1 cellular context compared by ENCODE assay signal in the genomic region with DNA sequence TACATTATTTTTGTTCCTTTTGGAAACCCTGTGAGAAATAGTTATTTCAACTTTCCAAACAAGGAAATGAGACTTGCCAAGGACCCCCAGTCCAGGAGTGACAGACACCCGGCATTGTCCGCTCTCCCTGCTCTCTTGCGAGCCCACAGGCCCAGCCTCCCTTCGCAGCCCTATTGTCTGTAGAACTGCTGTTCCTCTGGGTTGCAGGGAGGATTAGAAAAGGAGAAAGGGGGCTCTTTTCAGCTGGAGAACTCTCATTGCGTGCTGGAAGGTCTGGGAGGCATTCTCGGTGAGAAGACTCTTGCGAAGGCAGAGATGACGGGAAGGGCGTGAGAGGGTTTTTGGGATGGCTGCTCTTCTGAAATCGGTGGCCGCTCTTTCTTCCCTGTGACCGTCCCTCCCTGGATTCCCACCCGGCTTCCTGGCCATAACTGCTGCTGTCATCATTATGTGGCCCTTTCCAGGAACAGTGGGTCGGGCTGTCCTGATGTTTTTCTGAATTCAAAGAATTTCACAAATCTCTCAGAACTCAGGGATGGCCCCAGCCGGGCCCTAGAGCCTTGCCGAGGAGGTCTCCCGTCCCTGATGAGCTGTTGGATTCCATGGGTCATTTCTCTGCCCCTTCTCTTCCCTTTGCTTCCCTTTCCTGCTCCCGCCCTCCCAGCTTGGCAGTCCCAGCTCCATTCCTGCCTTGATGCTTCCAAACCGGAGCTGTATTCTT.
TF ChIP-seq lines count a peak whose summit lies in the region.

No MANE protein-coding gene starts in this region.

TF ChIP-seq in IMR-90, 13 proteins besides CTCF, POLR2A, EP300 and RAD21:
- no peak for TF ChIP-seq MXI1 (IDR thresholded peaks at IDR 0.05; ENCODE audit: borderline replicate concordance, low read depth, low read length)
- no peak for TF ChIP-seq NFE2L2 (IDR thresholded peaks at IDR 0.05; ENCODE audit: low read depth, low read length)
- no peak for TF ChIP-seq CEBPB (IDR thresholded peaks at IDR 0.05; ENCODE audit: low read depth, low read length)
- no peak for TF ChIP-seq RFX5 (IDR thresholded peaks at IDR 0.05; ENCODE audit: low read depth, low read length)
- TF ChIP-seq BHLHE40 (IDR thresholded peaks at IDR 0.05; ENCODE audit: low read depth, low read length), result no peak
- TF ChIP-seq SMC3 (IDR thresholded peaks at IDR 0.05; ENCODE audit: low read depth, low read length), result no peak
- TF ChIP-seq ELK1 (IDR thresholded peaks at IDR 0.05; ENCODE audit: borderline replicate concordance, low read depth, low read length), result no peak
- no peak for TF ChIP-seq CHD1 (IDR thresholded peaks at IDR 0.05; ENCODE audit: low read depth, low read length)
- TF ChIP-seq USF2 (IDR thresholded peaks at IDR 0.05; ENCODE audit: low read depth, low read length), result no peak
- no peak for TF ChIP-seq RCOR1 (IDR thresholded peaks at IDR 0.05; ENCODE audit: insufficient replicate concordance, low read length)
- TF ChIP-seq FOS (IDR thresholded peaks at IDR 0.05; ENCODE audit: low read depth, low read length), result no peak
- no peak for TF ChIP-seq MAFK (IDR thresholded peaks at IDR 0.05; ENCODE audit: low read depth, low read length)
- TF ChIP-seq MAZ (IDR thresholded peaks at IDR 0.05; ENCODE audit: borderline replicate concordance, low read depth, low read length), result no peak
